ENCODE assay signal across 6 cellular contexts in genomic region chr11:49213161-49213560, GRCh38. TPM values are rescaled to one million over a fixed set of nuclear protein-coding genes. Genes with fewer than 3 reads are reported as not detected.
"Had no signal": no experiment of that assay in that cellular context is flagged by ENCODE, and none has a peak within 500 bp of the region (broad histone marks: within the 10 kb centered on the region; RNA-seq: fewer than 3 reads in every experiment).

No MANE protein-coding gene starts in this region.

RNA-seq across cellular contexts. Expression of gene FOLH1, which starts 4.8 kb away (rescaled TPM):
- total RNA-seq: left ventricle myocardium inferior; naive thymus-derived CD8-positive, alpha-beta T cell; neural crest cell; right atrium auricular region; smooth muscle cell had no signal
- polyA plus RNA-seq: immature natural killer cell; naive thymus-derived CD8-positive, alpha-beta T cell; smooth muscle cell had no signal
